16 cellular contexts compared by ENCODE assay signal in genomic region chr2:164777847-164778246, GRCh38.
DNase-seq lines count a peak whose midpoint lies in the region; ATAC-seq and TF ChIP-seq lines count a peak whose summit lies in the region.
"Had no signal": no experiment of that assay in that cellular context is flagged by ENCODE, and none has a peak within 500 bp of the region (broad histone marks: within the 10 kb centered on the region; RNA-seq: fewer than 3 reads in every experiment).

No MANE protein-coding gene starts in this region.

- H3K4me3 ChIP-seq in epithelial cell of esophagus (ENCODE audit: low read length) (no peak overlapping the region), right lobe of liver (no peak overlapping the region)
- H3K4me3 ChIP-seq: BLaER1 treated with 17β-estradiol and CSF1 and Interleukin-3, amounts not matched to agents 10 nM and 100 nM; GM23248 had no signal

- H3K9me3 Mint-ChIP-seq in WTC11, result no peaks in the 10 kb centered on the region
- peaks cover 5% of the 10 kb centered on the region for H3K9me3 Mint-ChIP-seq in progenitor cell of endocrine pancreas (ENCODE audit: low read depth)
- no peaks in the 10 kb centered on the region for H3K9me3 Mint-ChIP-seq in chondrocyte (ENCODE audit: low read depth)
- H3K9me3 Mint-ChIP-seq: H9 had no signal

- CTCF ChIA-PET in WTC11 (lab: Charles Lee), result no interaction called here

- H3K27ac Mint-ChIP-seq in WTC11 (peak overlapping the region; percentile 42; the same call in 1 of the 2 replicates), progenitor cell of endocrine pancreas (peak overlapping the region; percentile 11), chondrocyte (ENCODE audit: unreplicated experiment) (no peak overlapping the region)

- TF ChIP-seq CTCF in WTC11 (IDR thresholded peaks at IDR 0.05) (no peak), epithelial cell of esophagus (IDR thresholded peaks at IDR 0.05; ENCODE audit: insufficient read depth, low read depth, low read length, missing control alignments) (no peak), progenitor cell of endocrine pancreas (IDR thresholded peaks at IDR 0.05; ENCODE audit: unreplicated experiment) (no peak), chondrocyte (IDR thresholded peaks at IDR 0.05) (no peak), right lobe of liver (IDR thresholded peaks at IDR 0.05) (no peak)

- H3K9me3 ChIP-seq in right lobe of liver, result no peaks in the 10 kb centered on the region
- H3K9me3 ChIP-seq: BLaER1 treated with 17β-estradiol and CSF1 and Interleukin-3, amounts not matched to agents 10 nM and 100 nM had no signal

- H3K4me1 ChIP-seq in right lobe of liver, result peaks cover 0 to 17% (median 0%) of the 10 kb centered on the region in 4 donors

- H3K4me3 Mint-ChIP-seq in WTC11 (no peak overlapping the region), progenitor cell of endocrine pancreas (ENCODE audit: low read depth) (no peak overlapping the region), chondrocyte (ENCODE audit: unreplicated experiment) (no peak overlapping the region)
- H3K4me3 Mint-ChIP-seq: CD4-positive, CD25-positive, alpha-beta regulatory T cell; H9 had no signal

- TF ChIP-seq POLR2A in right lobe of liver (IDR thresholded peaks at IDR 0.05), result no peak

- no peaks in the 10 kb centered on the region for H3K36me3 ChIP-seq in right lobe of liver
- H3K36me3 ChIP-seq: BLaER1 treated with 17β-estradiol and CSF1 and Interleukin-3, amounts not matched to agents 10 nM and 100 nM had no signal

- H3K4me1 Mint-ChIP-seq in WTC11 (no peaks in the 10 kb centered on the region), progenitor cell of endocrine pancreas (ENCODE audit: low read depth) (peaks cover 41% of the 10 kb centered on the region), chondrocyte (ENCODE audit: low read depth) (peaks cover 35% of the 10 kb centered on the region)
- H3K4me1 Mint-ChIP-seq: CD4-positive, CD25-positive, alpha-beta regulatory T cell; H9 had no signal

- POLR2A ChIA-PET in WTC11 (lab: Charles Lee), result no interaction called here

- intact Hi-C loops in right lobe of liver (cut with DNase I), result no loop called here

- no peak overlapping the region for H3K27ac ChIP-seq in right lobe of liver
- H3K27ac ChIP-seq: BLaER1 treated with 17β-estradiol and CSF1 and Interleukin-3, amounts not matched to agents 10 nM and 100 nM; GM23248 had no signal

- DNase-seq in HUDEP-2 (lab: John Stamatoyannopoulos, UW; ENCODE audit: unreplicated experiment in 76 of 76), result peak in 60 of 76 experiments; percentile 4 to 87 (median 55)
- no peak for DNase-seq in WTC11 (ENCODE audit: low spot score)
- DNase-seq in epithelial cell of esophagus (ENCODE audit: low read depth), result peak; percentile 10
- no peak for DNase-seq in progenitor cell of endocrine pancreas (ENCODE audit: low spot score, unreplicated experiment)
- DNase-seq in SKM-1 (lab: John Stamatoyannopoulos, UW; ENCODE audit: unreplicated experiment), result no peak
- DNase-seq in chondrocyte (ENCODE audit: low spot score), result no peak
- no peak for DNase-seq in right lobe of liver
- DNase-seq: 8988T; CD4-positive, CD25-positive, alpha-beta regulatory T cell; DMS53; GF-D8; GM23248; H9 had no signal

- H3K27me3 Mint-ChIP-seq in WTC11 (ENCODE audit: low read depth) (no peaks in the 10 kb centered on the region), progenitor cell of endocrine pancreas (no peaks in the 10 kb centered on the region), chondrocyte (ENCODE audit: low read depth) (no peaks in the 10 kb centered on the region)

- no peak for ATAC-seq in WTC11
- ATAC-seq in GM19035 (IDR thresholded peaks at IDR 0.05; ENCODE audit: unreplicated experiment), result no peak
- no peak for ATAC-seq in right lobe of liver
- ATAC-seq: HepG2 had no signal

- H3K36me3 Mint-ChIP-seq in WTC11, result no peaks in the 10 kb centered on the region
- H3K36me3 Mint-ChIP-seq in progenitor cell of endocrine pancreas (ENCODE audit: insufficient read depth), result peaks cover 3% of the 10 kb centered on the region
- no peaks in the 10 kb centered on the region for H3K36me3 Mint-ChIP-seq in chondrocyte (ENCODE audit: low read depth)
- H3K36me3 Mint-ChIP-seq: CD4-positive, CD25-positive, alpha-beta regulatory T cell had no signal

- no peaks in the 10 kb centered on the region for H3K27me3 ChIP-seq in right lobe of liver
- H3K27me3 ChIP-seq: BLaER1 treated with 17β-estradiol and CSF1 and Interleukin-3, amounts not matched to agents 10 nM and 100 nM had no signal

TF ChIP-seq in WTC11, 78 proteins besides CTCF, POLR2A, EP300 and RAD21 (continues in another document):
- TF ChIP-seq PRRX2 (CRISPR knock-in tag; IDR thresholded peaks at IDR 0.05), result no peak
- no peak for TF ChIP-seq ATF1 (CRISPR knock-in tag; IDR thresholded peaks at IDR 0.05)
- TF ChIP-seq, protein P1, sequence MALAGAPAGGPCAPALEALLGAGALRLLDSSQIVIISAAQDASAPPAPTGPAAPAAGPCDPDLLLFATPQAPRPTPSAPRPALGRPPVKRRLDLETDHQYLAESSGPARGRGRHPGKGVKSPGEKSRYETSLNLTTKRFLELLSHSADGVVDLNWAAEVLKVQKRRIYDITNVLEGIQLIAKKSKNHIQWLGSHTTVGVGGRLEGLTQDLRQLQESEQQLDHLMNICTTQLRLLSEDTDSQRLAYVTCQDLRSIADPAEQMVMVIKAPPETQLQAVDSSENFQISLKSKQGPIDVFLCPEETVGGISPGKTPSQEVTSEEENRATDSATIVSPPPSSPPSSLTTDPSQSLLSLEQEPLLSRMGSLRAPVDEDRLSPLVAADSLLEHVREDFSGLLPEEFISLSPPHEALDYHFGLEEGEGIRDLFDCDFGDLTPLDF (CRISPR knock-in tag; IDR thresholded peaks at IDR 0.05), result no peak
- TF ChIP-seq TEAD1 (CRISPR knock-in tag; IDR thresholded peaks at IDR 0.05), result no peak
- no peak for TF ChIP-seq ETV6 (CRISPR knock-in tag; IDR thresholded peaks at IDR 0.05)
- no peak for TF ChIP-seq KAT7 (CRISPR knock-in tag; IDR thresholded peaks at IDR 0.05; ENCODE audit: borderline replicate concordance)
- TF ChIP-seq GTF2I (CRISPR knock-in tag; conservative IDR thresholded peaks at IDR 0.05), result no peak
- TF ChIP-seq ATF6 (CRISPR knock-in tag; IDR thresholded peaks at IDR 0.05), result no peak
- TF ChIP-seq, protein P2, sequence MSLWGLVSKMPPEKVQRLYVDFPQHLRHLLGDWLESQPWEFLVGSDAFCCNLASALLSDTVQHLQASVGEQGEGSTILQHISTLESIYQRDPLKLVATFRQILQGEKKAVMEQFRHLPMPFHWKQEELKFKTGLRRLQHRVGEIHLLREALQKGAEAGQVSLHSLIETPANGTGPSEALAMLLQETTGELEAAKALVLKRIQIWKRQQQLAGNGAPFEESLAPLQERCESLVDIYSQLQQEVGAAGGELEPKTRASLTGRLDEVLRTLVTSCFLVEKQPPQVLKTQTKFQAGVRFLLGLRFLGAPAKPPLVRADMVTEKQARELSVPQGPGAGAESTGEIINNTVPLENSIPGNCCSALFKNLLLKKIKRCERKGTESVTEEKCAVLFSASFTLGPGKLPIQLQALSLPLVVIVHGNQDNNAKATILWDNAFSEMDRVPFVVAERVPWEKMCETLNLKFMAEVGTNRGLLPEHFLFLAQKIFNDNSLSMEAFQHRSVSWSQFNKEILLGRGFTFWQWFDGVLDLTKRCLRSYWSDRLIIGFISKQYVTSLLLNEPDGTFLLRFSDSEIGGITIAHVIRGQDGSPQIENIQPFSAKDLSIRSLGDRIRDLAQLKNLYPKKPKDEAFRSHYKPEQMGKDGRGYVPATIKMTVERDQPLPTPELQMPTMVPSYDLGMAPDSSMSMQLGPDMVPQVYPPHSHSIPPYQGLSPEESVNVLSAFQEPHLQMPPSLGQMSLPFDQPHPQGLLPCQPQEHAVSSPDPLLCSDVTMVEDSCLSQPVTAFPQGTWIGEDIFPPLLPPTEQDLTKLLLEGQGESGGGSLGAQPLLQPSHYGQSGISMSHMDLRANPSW (CRISPR knock-in tag; conservative IDR thresholded peaks at IDR 0.05; ENCODE audit: low read depth), result no peak
- TF ChIP-seq NFATC4 (CRISPR knock-in tag; IDR thresholded peaks at IDR 0.05), result no peak

Comparison
In these comparisons a context has a peak if more than half of its experiments do, and no peak if none do; other contexts are left out.
1. DNase-seq: peak in HUDEP-2 (60 of 76) and epithelial cell of esophagus (single experiment); none in WTC11 (single experiment), progenitor cell of endocrine pancreas (single experiment), SKM-1 (single experiment), chondrocyte (single experiment) and right lobe of liver (0 of 3).